ENCODE assay signal across 19 cellular contexts in genomic region chr16:4683255-4684029, GRCh38. TPM values are rescaled to one million over a fixed set of nuclear protein-coding genes. Genes with fewer than 3 reads are reported as not detected.
DNase-seq lines count a peak whose midpoint lies in the region; TF ChIP-seq lines count a peak whose summit lies in the region.
"Had no signal": no experiment of that assay in that cellular context is flagged by ENCODE, and none has a peak within 500 bp of the region (broad histone marks: within the 10 kb centered on the region; RNA-seq: fewer than 3 reads in every experiment).

No MANE protein-coding gene starts in this region.

- TF ChIP-seq POLR2A in prostate gland (IDR thresholded peaks at IDR 0.05), result no peak

- H3K36me3 Mint-ChIP-seq in CD14-positive monocyte (peaks cover 39 to 82% of the 10 kb centered on the region in 2 donors), endothelial cell (ENCODE audit: low read depth, unreplicated experiment) (peaks cover 20% of the 10 kb centered on the region)
- H3K36me3 Mint-ChIP-seq: activated naive CD8-positive, alpha-beta T cell had no signal

- no peak overlapping the region for H3K4me3 Mint-ChIP-seq in CD14-positive monocyte
- H3K4me3 Mint-ChIP-seq in endothelial cell (ENCODE audit: unreplicated experiment), result no peak overlapping the region
- H3K4me3 Mint-ChIP-seq: activated naive CD8-positive, alpha-beta T cell; CD4-positive, alpha-beta memory T cell; immature natural killer cell had no signal

- no peaks in the 10 kb centered on the region for H3K36me3 ChIP-seq in prostate gland

- TF ChIP-seq CTCF in CD14-positive monocyte (IDR thresholded peaks at IDR 0.05) (peak; percentile 19), RWPE1 (conservative IDR thresholded peaks at IDR 0.05; ENCODE audit: low read depth) (no peak; the same call in 1 of the 2 replicates), endothelial cell (IDR thresholded peaks at IDR 0.05; ENCODE audit: unreplicated experiment) (peak; percentile 24), prostate gland (IDR thresholded peaks at IDR 0.05) (no peak)

- CTCF ChIA-PET in RWPE1 (lab: Yijun Ruan, JAX), result interaction anchor here (0.5 to 0.8 kb wide), 3 partner anchors 9 to 272 kb away, joined by 3 to 4 read pairs (median 3); no protein-coding TSS in a partner anchor

- H3K4me1 Mint-ChIP-seq in CD14-positive monocyte (peaks cover 38% of the 10 kb centered on the region), endothelial cell (ENCODE audit: unreplicated experiment) (no peaks in the 10 kb centered on the region)
- H3K4me1 Mint-ChIP-seq: immature natural killer cell had no signal

- DNase-seq in CD14-positive monocyte (ENCODE audit: low spot score), result no peak
- no peak for DNase-seq in RWPE1 (ENCODE audit: low spot score)
- no peak for DNase-seq in endothelial cell (ENCODE audit: low spot score)
- DNase-seq in prostate gland (ENCODE audit: low spot score), result no peak
- DNase-seq in putamen (ENCODE audit: low spot score), result no peak
- DNase-seq in stimulated activated naive CD4-positive, alpha-beta T cell (lab: John Stamatoyannopoulos, UW), result no peak
- DNase-seq in dedifferentiated amniotic fluid mesenchymal stem cell (ENCODE audit: extremely low spot score), result no peak
- DNase-seq in NCI-H1105 treated with DMSO at 0.1 percent for 48 hours (lab: John Stamatoyannopoulos, UW), result no peak
- DNase-seq: colonic mucosa, immature natural killer cell, KG1, NCI-H187, occipital lobe had no signal

- WGBS in prostate gland, result 74% methylated on average over 17 of the region's 17 CpGs

- H3K27ac Mint-ChIP-seq in CD14-positive monocyte (peak overlapping the region in 3 of 7 donors; percentile 41 to 96 (median 76)), endothelial cell (ENCODE audit: unreplicated experiment) (no peak overlapping the region)
- H3K27ac Mint-ChIP-seq: activated naive CD8-positive, alpha-beta T cell; immature natural killer cell had no signal

- H3K4me3 ChIP-seq in prostate gland, result peak overlapping the region in 1 of 2 donors; percentile 5
- H3K4me3 ChIP-seq: body of pancreas, colonic mucosa, lung, SK-N-MC, thyroid gland had no signal

- H3K4me1 ChIP-seq in prostate gland (replicated peaks), result peaks cover 18% of the 10 kb centered on the region
- H3K4me1 ChIP-seq: body of pancreas had no signal

- H3K27me3 Mint-ChIP-seq in CD14-positive monocyte (ENCODE audit: low read depth in 3 of 3), result no peaks in the 10 kb centered on the region
- H3K27me3 Mint-ChIP-seq in endothelial cell (ENCODE audit: unreplicated experiment), result peaks cover 9% of the 10 kb centered on the region
- H3K27me3 Mint-ChIP-seq: activated naive CD8-positive, alpha-beta T cell; CD4-positive, alpha-beta memory T cell had no signal

- intact Hi-C loops in CD14-positive monocyte (cut with micrococcal nuclease), result loop anchor here in 1 of 2 donors (5.0 kb wide), 1 partner anchor 61 kb away; the partner anchor contains the start of gene MGRN1
- intact Hi-C loops in prostate gland (cut with DNase I), result no loop called here

- POLR2A ChIA-PET in RWPE1 (lab: Yijun Ruan, JAX; ENCODE audit: low non-redundant PET), result no interaction called here

- no peaks in the 10 kb centered on the region for H3K9me3 ChIP-seq in prostate gland
- H3K9me3 ChIP-seq: body of pancreas, colonic mucosa, thyroid gland had no signal

- H3K9me3 Mint-ChIP-seq in CD14-positive monocyte, result peaks cover 0 to 2% (median 0%) of the 10 kb centered on the region in 7 donors
- no peaks in the 10 kb centered on the region for H3K9me3 Mint-ChIP-seq in endothelial cell (ENCODE audit: unreplicated experiment)
- H3K9me3 Mint-ChIP-seq: CD4-positive, alpha-beta memory T cell; immature natural killer cell had no signal

- peak overlapping the region; percentile 99 for H3K27ac ChIP-seq in RWPE1
- H3K27ac ChIP-seq in prostate gland, result peak overlapping the region; percentile 60 to 96
- H3K27ac ChIP-seq: body of pancreas, colonic mucosa, SK-N-MC, thyroid gland had no signal

- H3K27me3 ChIP-seq in prostate gland (replicated peaks; ENCODE audit: insufficient read depth), result no peaks in the 10 kb centered on the region
- H3K27me3 ChIP-seq: body of pancreas, colonic mucosa, thyroid gland had no signal

RNA-seq across cellular contexts. Expression of gene NUDT16L1, which starts 9.9 kb away (rescaled TPM):
- polyA plus RNA-seq in CD14-positive monocyte, result 10 to 100 TPM; 41.1 to 62.7 TPM
- total RNA-seq in endothelial cell (ENCODE audit: unreplicated experiment) (43.1 TPM), prostate gland (10 to 100 TPM; 57.4 to 75.3 TPM)

RNA-seq across cellular contexts. Expression of gene ANKS3, which starts 50.6 kb away (rescaled TPM):
- under 1 TPM; 0.59 to 0.95 TPM for polyA plus RNA-seq in CD14-positive monocyte
- total RNA-seq in endothelial cell (ENCODE audit: unreplicated experiment) (15.6 TPM), prostate gland (10 to 100 TPM; 19.1 to 42.9 TPM)

RNA-seq across cellular contexts. Expression of gene DNAAF8, which starts 50.9 kb away (rescaled TPM):
- under 1 TPM in 1 of 2 donors, not detected in 1; 0.36 TPM for polyA plus RNA-seq in CD14-positive monocyte
- total RNA-seq in endothelial cell (ENCODE audit: unreplicated experiment) (0.18 TPM), prostate gland (10 to 100 TPM in 1 of 2 donors, 1 to 10 TPM in 1; 7.1 to 21.9 TPM)

RNA-seq across cellular contexts. Expression of gene MGRN1, which starts 58.8 kb away (rescaled TPM):
- polyA plus RNA-seq in CD14-positive monocyte, result 1 to 10 TPM; 3.7 to 4.7 TPM
- 82.5 TPM for total RNA-seq in endothelial cell (ENCODE audit: unreplicated experiment)
- total RNA-seq in prostate gland, result 100 to 1,000 TPM in 1 of 2 donors, 10 to 100 TPM in 1; 59.6 to 101 TPM

Comparison
In these comparisons a context has a peak if more than half of its experiments do, and no peak if none do; other contexts are left out.
1. CTCF ChIP-seq: peak in CD14-positive monocyte (single experiment) and endothelial cell (single experiment); none in RWPE1 (single experiment) and prostate gland (0 of 4).